Comparison of ENCODE assay signal across 9 cellular contexts in the genomic region with DNA sequence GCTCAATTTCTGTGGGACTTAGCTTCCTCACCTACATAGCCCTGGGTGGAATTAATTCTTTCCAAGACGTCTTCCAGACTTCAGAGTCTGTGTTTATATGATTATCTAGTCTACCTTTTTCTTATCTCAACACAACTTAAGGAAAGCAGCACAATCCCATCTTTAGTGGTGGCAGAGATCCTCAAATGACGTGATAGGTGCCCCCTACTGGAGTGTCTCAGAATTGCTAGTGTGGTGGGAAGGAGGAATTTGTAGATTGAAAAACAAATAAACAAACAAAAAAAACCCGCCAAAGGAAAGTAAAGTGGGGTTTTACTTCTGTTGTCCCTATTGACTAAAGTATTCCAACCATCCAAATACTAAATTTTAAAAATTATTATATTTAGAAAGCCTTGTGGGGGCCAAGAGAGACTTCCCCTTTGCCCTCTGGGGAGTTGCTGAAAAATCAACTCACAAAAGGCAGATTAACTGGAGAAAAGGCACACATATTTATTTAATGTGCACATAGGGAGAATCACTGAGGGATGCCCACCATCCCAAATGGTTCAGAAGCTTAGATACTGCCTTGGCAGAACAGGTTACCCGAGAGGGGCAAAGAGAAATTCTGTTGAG.
A peak's percentile ranks its signal among the peaks of the same experiment; 100 is the strongest.
DNase-seq lines count a peak whose midpoint lies in the region; ATAC-seq, FAIRE-seq and TF ChIP-seq lines count a peak whose summit lies in the region.
"Had no signal": no experiment of that assay in that cellular context is flagged by ENCODE, and none has a peak within 500 bp of the region (broad histone marks: within the 10 kb centered on the region; RNA-seq: fewer than 3 reads in every experiment).

No MANE protein-coding gene starts in this region.

- H4K20me1 ChIP-seq in astrocyte (ENCODE audit: insufficient read depth, low read length), result no peaks in the 10 kb centered on the region

- TF ChIP-seq CTCF in astrocyte (IDR thresholded peaks at IDR 0.05; ENCODE audit: insufficient read depth, low read depth, low read length) (peak; percentile 42), liver (IDR thresholded peaks at IDR 0.05; ENCODE audit: low read depth, low read length, missing input control) (peak; percentile 71), lower leg skin (IDR thresholded peaks at IDR 0.05) (no peak)

- H3K9me3 ChIP-seq in astrocyte (ENCODE audit: insufficient read depth, low read depth, low read length) (no peaks in the 10 kb centered on the region), liver (ENCODE audit: control insufficient read depth in 4 of 4, low read length in 3 of 4) (no peaks in the 10 kb centered on the region)

- H3K27me3 ChIP-seq in astrocyte (ENCODE audit: insufficient read depth, low read length), result no peaks in the 10 kb centered on the region
- H3K27me3 ChIP-seq in liver (ENCODE audit: control insufficient read depth in 4 of 4, insufficient read depth in 4 of 4, low read length in 3 of 4), result no peaks in the 10 kb centered on the region

- H3K4me1 Mint-ChIP-seq in astrocyte (ENCODE audit: low read depth, unreplicated experiment), result no peaks in the 10 kb centered on the region

- no peaks in the 10 kb centered on the region for H3K36me3 Mint-ChIP-seq in astrocyte (ENCODE audit: low read depth, unreplicated experiment)

- WGBS in liver, result 51% methylated on average over 4 of the region's 4 CpGs
- 68 to 81% methylated on average over 4 of the region's 4 CpGs for WGBS in lower leg skin, 2 donors

- H3K79me2 ChIP-seq in astrocyte (ENCODE audit: insufficient read depth, low read length), result no peaks in the 10 kb centered on the region

- intact Hi-C loops in lower leg skin (cut with DNase I; ENCODE audit: low total_unique reads), result no loop called here

- ATAC-seq in HG03045 (IDR thresholded peaks at IDR 0.05; ENCODE audit: unreplicated experiment), result no peak

- DNase-seq in DMS 273 (lab: John Stamatoyannopoulos, UW; ENCODE audit: unreplicated experiment) (peak; percentile 54), DMS 273 treated with DMSO at 0.1 percent for 48 hours (lab: John Stamatoyannopoulos, UW) (no peak), NCI-H69 (lab: John Stamatoyannopoulos, UW) (peak; percentile 48), astrocyte (ENCODE audit: low read depth) (no peak), superior temporal gyrus (ENCODE audit: extremely low spot score) (peak; percentile 58), lower leg skin (ENCODE audit: low spot score in 2 of 2) (no peak)

- H3K9ac ChIP-seq in astrocyte (ENCODE audit: low read length) (no peak overlapping the region), liver (ENCODE audit: low read depth in 1 of 2, low read length in 2 of 2) (no peak overlapping the region)

- no peak overlapping the region for H3K4me3 Mint-ChIP-seq in astrocyte (ENCODE audit: unreplicated experiment)

- H3K36me3 ChIP-seq in astrocyte (ENCODE audit: insufficient read depth, low read length), result no peaks in the 10 kb centered on the region
- no peaks in the 10 kb centered on the region for H3K36me3 ChIP-seq in liver (ENCODE audit: control insufficient read depth in 4 of 4, insufficient read depth in 3 of 4, low read depth in 1 of 4, low read length in 3 of 4)

- H3K4me1 ChIP-seq in astrocyte (ENCODE audit: insufficient read depth, low read length) (no peaks in the 10 kb centered on the region), liver (ENCODE audit: control insufficient read depth in 4 of 4, insufficient read depth in 4 of 4, low read length in 3 of 4) (no peaks in the 10 kb centered on the region)

- FAIRE-seq in astrocyte (lab: Jason Lieb, UNC), result no peak
- FAIRE-seq: A204.1 had no signal

- H3K9me3 Mint-ChIP-seq in astrocyte (ENCODE audit: unreplicated experiment), result no peaks in the 10 kb centered on the region

- H3K4me2 ChIP-seq in astrocyte (ENCODE audit: low read length), result no peak overlapping the region

- H2AFZ ChIP-seq in astrocyte (ENCODE audit: low read depth, low read length), result no peak overlapping the region

- H3K4me3 ChIP-seq in astrocyte (ENCODE audit: insufficient read depth, low read depth, low read length) (no peak overlapping the region), liver (ENCODE audit: low read depth in 1 of 3, low read length in 3 of 3) (no peak overlapping the region), lower leg skin (ENCODE audit: low read depth, poor library complexity, severe bottlenecking) (no peak overlapping the region)

- H3K27me3 Mint-ChIP-seq in astrocyte (ENCODE audit: low read depth, unreplicated experiment), result no peaks in the 10 kb centered on the region

- no peak for TF ChIP-seq POLR2A in lower leg skin (IDR thresholded peaks at IDR 0.05)

- H3K27ac ChIP-seq in astrocyte (ENCODE audit: low read depth, low read length), result no peak overlapping the region
- H3K27ac ChIP-seq in liver (ENCODE audit: low read depth in 1 of 2, low read length in 2 of 2), result no peak overlapping the region

- TF ChIP-seq RAD21 in liver (IDR thresholded peaks at IDR 0.05), result peak; percentile 76 to 83

- H3K27ac Mint-ChIP-seq in astrocyte (ENCODE audit: unreplicated experiment), result no peak overlapping the region

TF ChIP-seq in liver, 16 proteins besides CTCF, POLR2A, EP300 and RAD21:
- TF ChIP-seq EGR1 (IDR thresholded peaks at IDR 0.05; ENCODE audit: low read depth in 2 of 2) (no peak), HNF4G (IDR thresholded peaks at IDR 0.05) (no peak), TAF1 (conservative IDR thresholded peaks at IDR 0.05) (no peak), FOXA1 (IDR thresholded peaks at IDR 0.05) (no peak), GABPA (IDR thresholded peaks at IDR 0.05 in 1 of 2, conservative IDR thresholded peaks at IDR 0.05 in 1 of 2) (no peak), YY1 (IDR thresholded peaks at IDR 0.05) (no peak), JUND (IDR thresholded peaks at IDR 0.05) (no peak), SP1 (IDR thresholded peaks at IDR 0.05) (no peak), NR2F2 (IDR thresholded peaks at IDR 0.05) (no peak), RXRA (IDR thresholded peaks at IDR 0.05) (no peak), FOXA2 (IDR thresholded peaks at IDR 0.05) (no peak), HNF4A (conservative IDR thresholded peaks at IDR 0.05) (no peak)
- TF ChIP-seq, protein P1, sequence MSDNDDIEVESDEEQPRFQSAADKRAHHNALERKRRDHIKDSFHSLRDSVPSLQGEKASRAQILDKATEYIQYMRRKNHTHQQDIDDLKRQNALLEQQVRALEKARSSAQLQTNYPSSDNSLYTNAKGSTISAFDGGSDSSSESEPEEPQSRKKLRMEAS (IDR thresholded peaks at IDR 0.05), result no peak
- TF ChIP-seq, protein P2, sequence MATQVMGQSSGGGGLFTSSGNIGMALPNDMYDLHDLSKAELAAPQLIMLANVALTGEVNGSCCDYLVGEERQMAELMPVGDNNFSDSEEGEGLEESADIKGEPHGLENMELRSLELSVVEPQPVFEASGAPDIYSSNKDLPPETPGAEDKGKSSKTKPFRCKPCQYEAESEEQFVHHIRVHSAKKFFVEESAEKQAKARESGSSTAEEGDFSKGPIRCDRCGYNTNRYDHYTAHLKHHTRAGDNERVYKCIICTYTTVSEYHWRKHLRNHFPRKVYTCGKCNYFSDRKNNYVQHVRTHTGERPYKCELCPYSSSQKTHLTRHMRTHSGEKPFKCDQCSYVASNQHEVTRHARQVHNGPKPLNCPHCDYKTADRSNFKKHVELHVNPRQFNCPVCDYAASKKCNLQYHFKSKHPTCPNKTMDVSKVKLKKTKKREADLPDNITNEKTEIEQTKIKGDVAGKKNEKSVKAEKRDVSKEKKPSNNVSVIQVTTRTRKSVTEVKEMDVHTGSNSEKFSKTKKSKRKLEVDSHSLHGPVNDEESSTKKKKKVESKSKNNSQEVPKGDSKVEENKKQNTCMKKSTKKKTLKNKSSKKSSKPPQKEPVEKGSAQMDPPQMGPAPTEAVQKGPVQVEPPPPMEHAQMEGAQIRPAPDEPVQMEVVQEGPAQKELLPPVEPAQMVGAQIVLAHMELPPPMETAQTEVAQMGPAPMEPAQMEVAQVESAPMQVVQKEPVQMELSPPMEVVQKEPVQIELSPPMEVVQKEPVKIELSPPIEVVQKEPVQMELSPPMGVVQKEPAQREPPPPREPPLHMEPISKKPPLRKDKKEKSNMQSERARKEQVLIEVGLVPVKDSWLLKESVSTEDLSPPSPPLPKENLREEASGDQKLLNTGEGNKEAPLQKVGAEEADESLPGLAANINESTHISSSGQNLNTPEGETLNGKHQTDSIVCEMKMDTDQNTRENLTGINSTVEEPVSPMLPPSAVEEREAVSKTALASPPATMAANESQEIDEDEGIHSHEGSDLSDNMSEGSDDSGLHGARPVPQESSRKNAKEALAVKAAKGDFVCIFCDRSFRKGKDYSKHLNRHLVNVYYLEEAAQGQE (IDR thresholded peaks at IDR 0.05), result no peak
- TF ChIP-seq, protein P3, sequence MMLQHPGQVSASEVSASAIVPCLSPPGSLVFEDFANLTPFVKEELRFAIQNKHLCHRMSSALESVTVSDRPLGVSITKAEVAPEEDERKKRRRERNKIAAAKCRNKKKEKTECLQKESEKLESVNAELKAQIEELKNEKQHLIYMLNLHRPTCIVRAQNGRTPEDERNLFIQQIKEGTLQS (IDR thresholded peaks at IDR 0.05), result no peak
- TF ChIP-seq, protein P4, sequence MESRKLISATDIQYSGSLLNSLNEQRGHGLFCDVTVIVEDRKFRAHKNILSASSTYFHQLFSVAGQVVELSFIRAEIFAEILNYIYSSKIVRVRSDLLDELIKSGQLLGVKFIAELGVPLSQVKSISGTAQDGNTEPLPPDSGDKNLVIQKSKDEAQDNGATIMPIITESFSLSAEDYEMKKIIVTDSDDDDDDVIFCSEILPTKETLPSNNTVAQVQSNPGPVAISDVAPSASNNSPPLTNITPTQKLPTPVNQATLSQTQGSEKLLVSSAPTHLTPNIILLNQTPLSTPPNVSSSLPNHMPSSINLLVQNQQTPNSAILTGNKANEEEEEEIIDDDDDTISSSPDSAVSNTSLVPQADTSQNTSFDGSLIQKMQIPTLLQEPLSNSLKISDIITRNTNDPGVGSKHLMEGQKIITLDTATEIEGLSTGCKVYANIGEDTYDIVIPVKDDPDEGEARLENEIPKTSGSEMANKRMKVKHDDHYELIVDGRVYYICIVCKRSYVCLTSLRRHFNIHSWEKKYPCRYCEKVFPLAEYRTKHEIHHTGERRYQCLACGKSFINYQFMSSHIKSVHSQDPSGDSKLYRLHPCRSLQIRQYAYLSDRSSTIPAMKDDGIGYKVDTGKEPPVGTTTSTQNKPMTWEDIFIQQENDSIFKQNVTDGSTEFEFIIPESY (IDR thresholded peaks at IDR 0.05), result no peak

Comparison
In these comparisons a context has a peak if more than half of its experiments do, and no peak if none do; other contexts are left out.
1. DNase-seq: peak in DMS 273 (single experiment), NCI-H69 (single experiment) and superior temporal gyrus (single experiment); none in DMS 273 treated with DMSO at 0.1 percent for 48 hours (single experiment), astrocyte (single experiment) and lower leg skin (0 of 2).
2. CTCF ChIP-seq: peak in astrocyte (single experiment) and liver (single experiment); none in lower leg skin (0 of 3).